Comparison of ENCODE assay signal across 1 cellular context in the genomic region with DNA sequence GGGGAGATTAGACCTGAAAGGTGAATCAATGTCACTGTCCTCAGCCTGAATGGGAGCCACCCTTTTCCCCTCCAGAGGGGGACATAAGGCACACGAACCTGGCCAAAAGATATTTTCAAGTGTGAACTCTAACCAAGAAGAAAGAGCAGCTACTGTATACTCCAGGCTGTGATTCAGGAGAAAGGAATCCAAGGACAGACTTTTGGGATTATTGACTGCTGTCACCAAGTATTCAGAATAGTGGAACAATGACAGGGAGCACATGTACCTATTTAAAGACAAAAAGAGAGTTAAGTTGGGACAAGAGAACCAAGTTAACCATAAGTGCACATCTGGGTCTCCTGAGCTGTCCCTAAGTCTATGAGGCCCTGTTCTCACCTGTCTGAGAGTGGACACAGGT.
TF ChIP-seq lines count a peak whose summit lies in the region.

No MANE protein-coding gene starts in this region.

TF ChIP-seq in HCT116, 20 proteins besides CTCF, POLR2A, EP300 and RAD21:
- TF ChIP-seq, protein P1, sequence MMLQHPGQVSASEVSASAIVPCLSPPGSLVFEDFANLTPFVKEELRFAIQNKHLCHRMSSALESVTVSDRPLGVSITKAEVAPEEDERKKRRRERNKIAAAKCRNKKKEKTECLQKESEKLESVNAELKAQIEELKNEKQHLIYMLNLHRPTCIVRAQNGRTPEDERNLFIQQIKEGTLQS (IDR thresholded peaks at IDR 0.05) = no peak
- TF ChIP-seq, protein P2, sequence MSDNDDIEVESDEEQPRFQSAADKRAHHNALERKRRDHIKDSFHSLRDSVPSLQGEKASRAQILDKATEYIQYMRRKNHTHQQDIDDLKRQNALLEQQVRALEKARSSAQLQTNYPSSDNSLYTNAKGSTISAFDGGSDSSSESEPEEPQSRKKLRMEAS (IDR thresholded peaks at IDR 0.05) = no peak
- TF ChIP-seq TCF7L2 (IDR thresholded peaks at IDR 0.05; ENCODE audit: borderline replicate concordance, extremely low read depth, insufficient read depth, insufficient read length) (no peak), YY1 (IDR thresholded peaks at IDR 0.05; ENCODE audit: extremely low read depth, insufficient replicate concordance, low read depth, low read length) (no peak), EZH2phosphoT487 (IDR thresholded peaks at IDR 0.05; ENCODE audit: borderline replicate concordance) (no peak), ELF1 (IDR thresholded peaks at IDR 0.05; ENCODE audit: borderline replicate concordance, low read depth) (no peak), POLR2AphosphoS5 (IDR thresholded peaks at IDR 0.05; ENCODE audit: low read depth, low read length) (no peak), FOSL1 (IDR thresholded peaks at IDR 0.05; ENCODE audit: low read depth) (no peak), ZFX (IDR thresholded peaks at IDR 0.05) (no peak), EGR1 (IDR thresholded peaks at IDR 0.05; ENCODE audit: low read depth) (no peak)
- TF ChIP-seq, protein P3, sequence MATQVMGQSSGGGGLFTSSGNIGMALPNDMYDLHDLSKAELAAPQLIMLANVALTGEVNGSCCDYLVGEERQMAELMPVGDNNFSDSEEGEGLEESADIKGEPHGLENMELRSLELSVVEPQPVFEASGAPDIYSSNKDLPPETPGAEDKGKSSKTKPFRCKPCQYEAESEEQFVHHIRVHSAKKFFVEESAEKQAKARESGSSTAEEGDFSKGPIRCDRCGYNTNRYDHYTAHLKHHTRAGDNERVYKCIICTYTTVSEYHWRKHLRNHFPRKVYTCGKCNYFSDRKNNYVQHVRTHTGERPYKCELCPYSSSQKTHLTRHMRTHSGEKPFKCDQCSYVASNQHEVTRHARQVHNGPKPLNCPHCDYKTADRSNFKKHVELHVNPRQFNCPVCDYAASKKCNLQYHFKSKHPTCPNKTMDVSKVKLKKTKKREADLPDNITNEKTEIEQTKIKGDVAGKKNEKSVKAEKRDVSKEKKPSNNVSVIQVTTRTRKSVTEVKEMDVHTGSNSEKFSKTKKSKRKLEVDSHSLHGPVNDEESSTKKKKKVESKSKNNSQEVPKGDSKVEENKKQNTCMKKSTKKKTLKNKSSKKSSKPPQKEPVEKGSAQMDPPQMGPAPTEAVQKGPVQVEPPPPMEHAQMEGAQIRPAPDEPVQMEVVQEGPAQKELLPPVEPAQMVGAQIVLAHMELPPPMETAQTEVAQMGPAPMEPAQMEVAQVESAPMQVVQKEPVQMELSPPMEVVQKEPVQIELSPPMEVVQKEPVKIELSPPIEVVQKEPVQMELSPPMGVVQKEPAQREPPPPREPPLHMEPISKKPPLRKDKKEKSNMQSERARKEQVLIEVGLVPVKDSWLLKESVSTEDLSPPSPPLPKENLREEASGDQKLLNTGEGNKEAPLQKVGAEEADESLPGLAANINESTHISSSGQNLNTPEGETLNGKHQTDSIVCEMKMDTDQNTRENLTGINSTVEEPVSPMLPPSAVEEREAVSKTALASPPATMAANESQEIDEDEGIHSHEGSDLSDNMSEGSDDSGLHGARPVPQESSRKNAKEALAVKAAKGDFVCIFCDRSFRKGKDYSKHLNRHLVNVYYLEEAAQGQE (IDR thresholded peaks at IDR 0.05; ENCODE audit: low read depth) = no peak
